Comparison of ENCODE assay signal across 8 cellular contexts in the genomic region with DNA sequence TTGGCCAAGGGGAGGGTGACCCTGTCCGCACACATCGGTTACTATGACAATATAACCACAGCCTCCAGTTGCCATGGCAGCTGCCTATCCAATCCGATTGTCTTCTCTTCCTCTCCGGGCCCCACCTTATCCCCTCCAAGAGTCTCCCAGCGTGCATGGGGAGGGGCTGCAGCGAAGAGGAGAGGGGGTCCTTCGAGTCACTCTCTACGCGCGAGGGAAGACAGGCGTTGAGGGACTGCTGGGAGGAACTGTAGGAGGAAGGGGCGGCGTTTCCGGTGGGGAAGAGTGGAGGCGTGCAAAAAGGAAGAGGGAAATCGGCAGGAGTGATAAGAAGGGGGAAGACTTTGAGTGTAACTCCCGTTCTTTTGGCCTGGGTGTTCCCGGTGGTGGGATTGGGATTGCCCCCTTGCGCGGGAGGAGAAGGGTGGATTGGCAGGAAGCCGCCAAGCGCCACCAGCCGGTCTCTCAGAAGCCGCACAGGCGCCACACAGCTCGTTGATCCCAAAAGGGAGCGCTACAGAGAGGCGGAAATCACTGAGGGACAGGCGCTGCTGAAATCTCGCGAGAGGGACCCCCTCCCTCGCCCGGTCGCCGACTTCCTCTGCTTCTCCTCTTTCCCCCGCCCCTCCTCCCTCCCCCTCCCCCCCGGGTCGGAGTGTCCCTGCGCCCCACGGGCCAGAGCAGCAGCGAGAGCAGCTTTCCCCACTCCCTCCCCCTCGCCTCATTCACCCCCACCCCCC. TPM values are rescaled to one million over a fixed set of nuclear protein-coding genes. Genes with fewer than 3 reads are reported as not detected.
DNase-seq lines count a peak whose midpoint lies in the region; ATAC-seq lines count a peak whose summit lies in the region.

No MANE protein-coding gene starts in this region.

- no peaks in the 10 kb centered on the region for H3K9me3 Mint-ChIP-seq in naive B cell
- no peaks in the 10 kb centered on the region for H3K9me3 Mint-ChIP-seq in stimulated activated effector memory CD8-positive, alpha-beta T cell treated with anti-CD3 and anti-CD28 coated beads, Interleukin-12 subunit alpha, Interleukin-12 subunit beta, amount 100 ng/mL, for 72 hours

- peak; percentile 52 to 57 for ATAC-seq in naive B cell (ENCODE audit: low read depth in 2 of 2)
- peak; percentile 76 for ATAC-seq in stimulated activated effector memory CD8-positive, alpha-beta T cell treated with anti-CD3 and anti-CD28 coated beads, Interleukin-12 subunit alpha, Interleukin-12 subunit beta, amount 100 ng/mL, for 72 hours

- H3K4me1 Mint-ChIP-seq in naive B cell, result peaks cover 16 to 19% (median 17%) of the 10 kb centered on the region in 3 donors
- peaks cover 29% of the 10 kb centered on the region for H3K4me1 Mint-ChIP-seq in stimulated activated effector memory CD8-positive, alpha-beta T cell treated with anti-CD3 and anti-CD28 coated beads, Interleukin-12 subunit alpha, Interleukin-12 subunit beta, amount 100 ng/mL, for 72 hours

- H3F3A ChIP-seq in GM23248 (ENCODE audit: insufficient read depth), result peaks cover 7% of the 10 kb centered on the region

- H3K4me3 ChIP-seq in GM23248, result peak overlapping the region; percentile 98

- H3K36me3 ChIP-seq in GM23248 (ENCODE audit: low read depth), result no peaks in the 10 kb centered on the region

- H3K27me3 ChIP-seq in GM23248 (replicated peaks; ENCODE audit: insufficient read depth), result no peaks in the 10 kb centered on the region

- H3K4me3 Mint-ChIP-seq in naive B cell, result peak overlapping the region in 7 of 8 donors; percentile 92 to 100 (median 99)
- peak overlapping the region; percentile 97 for H3K4me3 Mint-ChIP-seq in stimulated activated effector memory CD8-positive, alpha-beta T cell treated with anti-CD3 and anti-CD28 coated beads, Interleukin-12 subunit alpha, Interleukin-12 subunit beta, amount 100 ng/mL, for 72 hours

- no peaks in the 10 kb centered on the region for H3K27me3 Mint-ChIP-seq in naive B cell

- H3K27ac Mint-ChIP-seq in naive B cell, result peak overlapping the region in 5 of 6 donors; percentile 97 to 100 (median 100)
- H3K27ac Mint-ChIP-seq in stimulated activated effector memory CD8-positive, alpha-beta T cell treated with anti-CD3 and anti-CD28 coated beads, Interleukin-12 subunit alpha, Interleukin-12 subunit beta, amount 100 ng/mL, for 72 hours, result peak overlapping the region; percentile 100

- H3K4me1 ChIP-seq in GM23248 (ENCODE audit: insufficient read depth), result peaks cover 9% of the 10 kb centered on the region

- no peaks in the 10 kb centered on the region for H3K36me3 Mint-ChIP-seq in naive B cell
- peaks cover 30% of the 10 kb centered on the region for H3K36me3 Mint-ChIP-seq in stimulated activated effector memory CD8-positive, alpha-beta T cell treated with anti-CD3 and anti-CD28 coated beads, Interleukin-12 subunit alpha, Interleukin-12 subunit beta, amount 100 ng/mL, for 72 hours

- in situ Hi-C loops in GM23248 (cut with MboI), result no loop called here

- 0 to 1% methylated on average over 28 to 42 of the region's 42 CpGs for WGBS in GM23248 (ENCODE audit: low coverage in 1 of 2, low lambda C conversion rate in 2 of 2, missing lambda C conversion rate in 2 of 2), 2 experiments

- DNase-seq in DMS79 treated with DMSO at 0.1 percent for 48 hours (lab: John Stamatoyannopoulos, UW) (peak; percentile 98), GM23248 (peak; percentile 96), Kasumi-1 (lab: John Stamatoyannopoulos, UW) (peak; percentile 97 to 98), RKO (ENCODE audit: low spot score) (peak; percentile 95), fibroblast of gingiva (ENCODE audit: low read depth) (peak; percentile 99), naive B cell (peak; percentile 94)
- peak; percentile 95 to 96 for DNase-seq in activated T-helper 1 cell treated with anti-CD3 and anti-CD28 coated beads, Interleukin-2, amount 50 U/mL, for 16 hours (ENCODE audit: low read depth in 1 of 2, low spot score in 1 of 2)
- DNase-seq in stimulated activated effector memory CD8-positive, alpha-beta T cell treated with anti-CD3 and anti-CD28 coated beads, Interleukin-12 subunit alpha, Interleukin-12 subunit beta, amount 100 ng/mL, for 72 hours (ENCODE audit: low spot score in 2 of 2), result peak; percentile 85 to 97

- peak overlapping the region; percentile 99 for H3K27ac ChIP-seq in GM23248

- H3K4me2 ChIP-seq in GM23248 (ENCODE audit: unreplicated experiment), result peak overlapping the region; percentile 97

- peak overlapping the region; percentile 95 for H3K9ac ChIP-seq in GM23248

- no peaks in the 10 kb centered on the region for H3K9me2 ChIP-seq in GM23248 (ENCODE audit: insufficient read depth)

- peak overlapping the region; percentile 94 for H2AFZ ChIP-seq in GM23248

- H3K79me2 ChIP-seq in GM23248 (ENCODE audit: insufficient read depth), result peaks cover 46% of the 10 kb centered on the region

- no peaks in the 10 kb centered on the region for H3K9me3 ChIP-seq in GM23248 (ENCODE audit: low read depth)

- no peaks in the 10 kb centered on the region for H4K20me1 ChIP-seq in GM23248 (ENCODE audit: insufficient read depth)

RNA-seq across cellular contexts. Expression of a gene that starts 0.4 kb away (rescaled TPM):
- 16.2 and 18.7 TPM in 2 replicates for total RNA-seq in GM23248 (2014; rRNA removed; shearing (Covaris generic))
- polyA plus RNA-seq in GM23248 (2016; fragmentation: Nextera tagmentation; extraction: Ambion mirVana) (28.2 and 32.8 TPM in 2 replicates), naive B cell (ENCODE audit: low read depth in 6 of 6) (10 to 100 TPM in 5 of 6 donors, 1 to 10 TPM in 1; 4.1 to 55.6 (median 31.4) TPM)

RNA-seq across cellular contexts. Expression of a gene that starts 53.7 kb away (rescaled TPM):
- 2.4 and 6.2 TPM in 2 replicates for total RNA-seq in GM23248 (2014; rRNA removed; shearing (Covaris generic))
- 3.6 and 4.2 TPM in 2 replicates for polyA plus RNA-seq in GM23248 (2016; fragmentation: Nextera tagmentation; extraction: Ambion mirVana)
- not detected for polyA plus RNA-seq in naive B cell (ENCODE audit: low read depth in 6 of 6)

Comparison
In these comparisons a context has a peak if more than half of its experiments do, and no peak if none do; other contexts are left out.
1. Peak in every context shown above with its lines: DNase-seq, ATAC-seq, H3K4me3 ChIP-seq and H3K27ac ChIP-seq.